17 cellular contexts compared by ENCODE assay signal in the genomic region with DNA sequence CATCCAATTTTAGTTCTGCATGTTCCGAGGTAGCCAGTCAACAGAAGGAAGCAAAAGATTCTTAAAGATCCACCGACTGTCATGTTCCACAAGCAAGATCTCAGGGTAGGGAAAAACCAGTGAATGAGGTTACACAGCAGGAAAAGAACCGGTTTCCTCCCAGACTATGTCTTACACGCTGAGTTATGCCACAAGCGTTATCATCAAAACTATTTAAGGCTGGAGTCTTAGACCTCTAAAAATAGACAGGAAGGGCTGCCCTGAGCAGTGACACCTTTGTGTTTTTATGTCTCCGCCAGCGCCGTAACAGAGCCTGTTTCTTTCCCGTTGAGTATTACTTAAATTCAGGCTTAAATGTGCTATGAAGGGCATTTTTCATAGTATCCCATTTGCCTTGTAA. TPM values are rescaled to one million over a fixed set of nuclear protein-coding genes. Genes with fewer than 3 reads are reported as not detected.
DNase-seq lines count a peak whose midpoint lies in the region; ATAC-seq, FAIRE-seq and TF ChIP-seq lines count a peak whose summit lies in the region.
"Had no signal": no experiment of that assay in that cellular context is flagged by ENCODE, and none has a peak within 500 bp of the region (broad histone marks: within the 10 kb centered on the region; RNA-seq: fewer than 3 reads in every experiment).

No MANE protein-coding gene starts in this region.

- peaks cover 21% of the 10 kb centered on the region for H3K27me3 Mint-ChIP-seq in activated CD8-positive, alpha-beta T cell treated with anti-CD3 and anti-CD28 coated beads, Interleukin-2, amount 10 ng/mL, durations not matched to agents 7 days and 5 days (ENCODE audit: low read depth)
- peaks cover 3% of the 10 kb centered on the region for H3K27me3 Mint-ChIP-seq in activated CD8-positive, alpha-beta T cell treated with anti-CD3 and anti-CD28 coated beads for 36 hours
- no peaks in the 10 kb centered on the region for H3K27me3 Mint-ChIP-seq in astrocyte (ENCODE audit: low read depth, unreplicated experiment)

- H3K9me3 Mint-ChIP-seq in activated CD8-positive, alpha-beta T cell treated with anti-CD3 and anti-CD28 coated beads, Interleukin-2, amount 10 ng/mL, durations not matched to agents 7 days and 5 days (ENCODE audit: insufficient read depth), result no peaks in the 10 kb centered on the region
- no peaks in the 10 kb centered on the region for H3K9me3 Mint-ChIP-seq in activated CD8-positive, alpha-beta T cell treated with anti-CD3 and anti-CD28 coated beads for 36 hours
- no peaks in the 10 kb centered on the region for H3K9me3 Mint-ChIP-seq in astrocyte (ENCODE audit: unreplicated experiment)
- H3K9me3 Mint-ChIP-seq: CD4-positive, alpha-beta memory T cell; neural crest cell had no signal

- no peaks in the 10 kb centered on the region for H3K9me3 ChIP-seq in astrocyte (ENCODE audit: insufficient read depth, low read depth, low read length)
- H3K9me3 ChIP-seq in keratinocyte (ENCODE audit: control insufficient read depth, low read depth, low read length), result no peaks in the 10 kb centered on the region
- H3K9me3 ChIP-seq in smooth muscle cell (replicated peaks; ENCODE audit: low read depth), result no peaks in the 10 kb centered on the region

- H3K27ac Mint-ChIP-seq in activated CD8-positive, alpha-beta T cell treated with anti-CD3 and anti-CD28 coated beads, Interleukin-2, amount 10 ng/mL, durations not matched to agents 7 days and 5 days, result no peak overlapping the region
- no peak overlapping the region for H3K27ac Mint-ChIP-seq in activated CD8-positive, alpha-beta T cell treated with anti-CD3 and anti-CD28 coated beads for 36 hours
- H3K27ac Mint-ChIP-seq in astrocyte (ENCODE audit: unreplicated experiment), result peak overlapping the region; percentile 2

- no peaks in the 10 kb centered on the region for H3K9me1 ChIP-seq in keratinocyte (ENCODE audit: control insufficient read depth, extremely low read depth, insufficient read depth, low read length)

- 14% methylated on average over 9 of the region's 9 CpGs for WGBS in smooth muscle cell (ENCODE audit: low lambda C conversion rate)

- H4K20me1 ChIP-seq in astrocyte (ENCODE audit: insufficient read depth, low read length) (no peaks in the 10 kb centered on the region), keratinocyte (ENCODE audit: control insufficient read depth, extremely low read depth, insufficient read depth, low read length) (no peaks in the 10 kb centered on the region), smooth muscle cell (ENCODE audit: low read depth) (no peaks in the 10 kb centered on the region)

- H3K36me3 Mint-ChIP-seq in activated CD8-positive, alpha-beta T cell treated with anti-CD3 and anti-CD28 coated beads, Interleukin-2, amount 10 ng/mL, durations not matched to agents 7 days and 5 days (ENCODE audit: low read depth), result no peaks in the 10 kb centered on the region
- no peaks in the 10 kb centered on the region for H3K36me3 Mint-ChIP-seq in activated CD8-positive, alpha-beta T cell treated with anti-CD3 and anti-CD28 coated beads for 36 hours (ENCODE audit: low read depth)
- peaks cover 2% of the 10 kb centered on the region for H3K36me3 Mint-ChIP-seq in astrocyte (ENCODE audit: low read depth, unreplicated experiment)
- H3K36me3 Mint-ChIP-seq: CD4-positive, alpha-beta memory T cell had no signal

- H3K27ac ChIP-seq in astrocyte (ENCODE audit: low read depth, low read length) (no peak overlapping the region), keratinocyte (ENCODE audit: control insufficient read depth, insufficient read depth, low read length) (peak overlapping the region; percentile 64), smooth muscle cell (ENCODE audit: low read depth) (peak overlapping the region; percentile 75)
- H3K27ac ChIP-seq: 22Rv1 had no signal

- H2AFZ ChIP-seq in astrocyte (ENCODE audit: low read depth, low read length) (no peak overlapping the region), keratinocyte (ENCODE audit: control insufficient read depth, low read length) (peak overlapping the region; percentile 42), smooth muscle cell (ENCODE audit: low read depth) (peak overlapping the region; percentile 42)

- CTCF ChIA-PET in activated CD8-positive, alpha-beta T cell treated with anti-CD3 and anti-CD28 coated beads, Interleukin-2, amount 10 ng/mL, durations not matched to agents 7 days and 5 days (lab: Charles Lee), result no interaction called here
- CTCF ChIA-PET in activated CD8-positive, alpha-beta T cell treated with anti-CD3 and anti-CD28 coated beads for 36 hours (lab: Charles Lee), result interaction anchor here (0.5 to 0.8 kb wide), 2 partner anchors 11 to 91 kb away, joined by 3 read pairs; no protein-coding TSS in a partner anchor

- H3K4me3 Mint-ChIP-seq in activated CD8-positive, alpha-beta T cell treated with anti-CD3 and anti-CD28 coated beads, Interleukin-2, amount 10 ng/mL, durations not matched to agents 7 days and 5 days, result no peak overlapping the region
- H3K4me3 Mint-ChIP-seq in activated CD8-positive, alpha-beta T cell treated with anti-CD3 and anti-CD28 coated beads for 36 hours, result no peak overlapping the region
- H3K4me3 Mint-ChIP-seq in astrocyte (ENCODE audit: unreplicated experiment), result no peak overlapping the region
- H3K4me3 Mint-ChIP-seq: neural crest cell had no signal

- peak overlapping the region; percentile 41 for H3K4me2 ChIP-seq in astrocyte (ENCODE audit: low read length)
- peak overlapping the region; percentile 52 for H3K4me2 ChIP-seq in keratinocyte (ENCODE audit: control insufficient read depth, extremely low read depth, insufficient read depth, low read depth, low read length)
- H3K4me2 ChIP-seq in smooth muscle cell, result peak overlapping the region; percentile 71

- no peaks in the 10 kb centered on the region for H3K27me3 ChIP-seq in astrocyte (ENCODE audit: insufficient read depth, low read length)
- no peaks in the 10 kb centered on the region for H3K27me3 ChIP-seq in keratinocyte (ENCODE audit: control insufficient read depth, extremely low read depth, insufficient read depth, low read length)
- no peaks in the 10 kb centered on the region for H3K27me3 ChIP-seq in smooth muscle cell (ENCODE audit: low read depth)

- intact Hi-C loops in activated CD8-positive, alpha-beta T cell treated with anti-CD3 and anti-CD28 coated beads for 36 hours (cut with micrococcal nuclease), result no loop called here

- peak; percentile 28 for ATAC-seq in activated CD8-positive, alpha-beta T cell treated with anti-CD3 and anti-CD28 coated beads, Interleukin-2, amount 10 ng/mL, durations not matched to agents 7 days and 5 days
- ATAC-seq in activated CD8-positive, alpha-beta T cell treated with anti-CD3 and anti-CD28 coated beads for 36 hours, result no peak

- POLR2A ChIA-PET in activated CD8-positive, alpha-beta T cell treated with anti-CD3 and anti-CD28 coated beads, Interleukin-2, amount 10 ng/mL, durations not matched to agents 7 days and 5 days (lab: Charles Lee), result no interaction called here
- POLR2A ChIA-PET in activated CD8-positive, alpha-beta T cell treated with anti-CD3 and anti-CD28 coated beads for 36 hours (lab: Charles Lee), result no interaction called here

- no peak for TF ChIP-seq CTCF in activated CD8-positive, alpha-beta T cell treated with anti-CD3 and anti-CD28 coated beads for 36 hours (IDR thresholded peaks at IDR 0.05)
- no peak for TF ChIP-seq CTCF in astrocyte (IDR thresholded peaks at IDR 0.05; ENCODE audit: insufficient read depth, low read depth, low read length)
- no peak for TF ChIP-seq CTCF in keratinocyte (optimal IDR thresholded peaks at IDR 0.05 in 1 of 3, IDR thresholded peaks at IDR 0.05 in 1 of 3, conservative IDR thresholded peaks at IDR 0.05 in 1 of 3; ENCODE audit: extremely low read depth in 1 of 3, insufficient read depth in 2 of 3, low read length in 3 of 3)
- TF ChIP-seq CTCF in smooth muscle cell (IDR thresholded peaks at IDR 0.05; ENCODE audit: borderline replicate concordance, insufficient read depth, poor library complexity, severe bottlenecking), result no peak

- H3K9ac ChIP-seq in astrocyte (ENCODE audit: low read length) (no peak overlapping the region), keratinocyte (ENCODE audit: control insufficient read depth, extremely low read depth, insufficient read depth, low read length) (peak overlapping the region; percentile 26), smooth muscle cell (ENCODE audit: low read depth) (peak overlapping the region; percentile 26)

- H3K4me3 ChIP-seq in astrocyte (ENCODE audit: insufficient read depth, low read depth, low read length), result no peak overlapping the region
- peak overlapping the region in 1 of 3 experiments; percentile 26 for H3K4me3 ChIP-seq in keratinocyte (ENCODE audit: control insufficient read depth in 2 of 3, extremely low read depth in 1 of 3, insufficient read depth in 2 of 3, low read depth in 1 of 3, low read length in 3 of 3)
- no peak overlapping the region for H3K4me3 ChIP-seq in smooth muscle cell

- H3K4me1 ChIP-seq in astrocyte (ENCODE audit: insufficient read depth, low read length), result peaks cover 21% of the 10 kb centered on the region
- H3K4me1 ChIP-seq in keratinocyte (ENCODE audit: control insufficient read depth, extremely low read depth, insufficient read depth, low read length), result peaks cover 47% of the 10 kb centered on the region
- H3K4me1 ChIP-seq in smooth muscle cell (ENCODE audit: low read depth), result peaks cover 26% of the 10 kb centered on the region

- FAIRE-seq in astrocyte (lab: Jason Lieb, UNC) (no peak), keratinocyte (lab: Jason Lieb, UNC) (peak; percentile 84)
- FAIRE-seq: small intestine had no signal

- no peaks in the 10 kb centered on the region for H3K36me3 ChIP-seq in astrocyte (ENCODE audit: insufficient read depth, low read length)
- peaks cover 0 to 9% of the 10 kb centered on the region in 2 experiments for H3K36me3 ChIP-seq in keratinocyte (ENCODE audit: control insufficient read depth in 2 of 2, extremely low read depth in 1 of 2, insufficient read depth in 2 of 2, low read length in 2 of 2)
- H3K36me3 ChIP-seq in smooth muscle cell (ENCODE audit: low read depth), result no peaks in the 10 kb centered on the region

- peaks cover 21% of the 10 kb centered on the region for H3K4me1 Mint-ChIP-seq in activated CD8-positive, alpha-beta T cell treated with anti-CD3 and anti-CD28 coated beads, Interleukin-2, amount 10 ng/mL, durations not matched to agents 7 days and 5 days (ENCODE audit: low read depth)
- H3K4me1 Mint-ChIP-seq in activated CD8-positive, alpha-beta T cell treated with anti-CD3 and anti-CD28 coated beads for 36 hours (ENCODE audit: low read depth), result peaks cover 24% of the 10 kb centered on the region
- peaks cover 23% of the 10 kb centered on the region for H3K4me1 Mint-ChIP-seq in astrocyte (ENCODE audit: low read depth, unreplicated experiment)

- dilution Hi-C loops in keratinocyte (cut with MboI; ENCODE audit: extremely low pct_ligation_motif_present, low sequenced_read_pairs), result no loop called here

- H3K79me2 ChIP-seq in astrocyte (ENCODE audit: insufficient read depth, low read length) (no peaks in the 10 kb centered on the region), keratinocyte (ENCODE audit: control insufficient read depth, insufficient read depth, low read length) (no peaks in the 10 kb centered on the region), smooth muscle cell (ENCODE audit: low read depth) (no peaks in the 10 kb centered on the region)

- DNase-seq in activated CD8-positive, alpha-beta T cell treated with anti-CD3 and anti-CD28 coated beads, Interleukin-2, amount 10 ng/mL, durations not matched to agents 7 days and 5 days, result peak; percentile 26
- no peak for DNase-seq in activated CD8-positive, alpha-beta T cell treated with anti-CD3 and anti-CD28 coated beads for 36 hours
- DNase-seq in astrocyte (ENCODE audit: low read depth) (peak; percentile 31), keratinocyte (ENCODE audit: low read depth, low spot score) (no peak), smooth muscle cell (lab: John Stamatoyannopoulos, UW; ENCODE audit: unreplicated experiment) (no peak), NCI-H1694 (lab: John Stamatoyannopoulos, UW) (no peak)
- no peak for DNase-seq in stimulated activated CD4-positive, alpha-beta T cell treated with anti-CD3 and anti-CD28 coated beads, Interleukin-12 subunit alpha, Interleukin-12 subunit beta, amount 100 ng/mL, for 4 hours
- DNase-seq in activated CD4-positive, CD25-positive, alpha-beta regulatory T cell treated with anti-CD3 and anti-CD28 coated beads, Interleukin-2, amount 50 U/mL, for 72 hours, result no peak
- DNase-seq: activated T-cell treated with anti-CD3 and anti-CD28 coated beads, Interleukin-2, amount 50 U/mL, for 48 hours; CD4-positive, alpha-beta memory T cell; NCI-H1105 treated with DMSO at 0.1 percent for 48 hours; NCI-H226; NK-92 treated with Interleukin-12 subunit alpha and Interleukin-12 subunit beta, amount 100 ng/mL, for 24 hours; SIG-M5; small intestine had no signal

- H3F3A ChIP-seq in smooth muscle cell (ENCODE audit: low read depth), result peaks cover 18% of the 10 kb centered on the region

RNA-seq across cellular contexts. Expression of a gene that starts 48.3 kb away (rescaled TPM):
- total RNA-seq in activated CD8-positive, alpha-beta T cell treated with anti-CD3 and anti-CD28 coated beads, Interleukin-2, amount 10 ng/mL, durations not matched to agents 7 days and 5 days, result under 1 TPM; 0.29 to 0.74 TPM
- 1 to 10 TPM; 1.1 to 1.7 TPM for total RNA-seq in activated CD8-positive, alpha-beta T cell treated with anti-CD3 and anti-CD28 coated beads for 36 hours
- total RNA-seq in astrocyte (10.3 and 12.1 TPM in 2 replicates), smooth muscle cell (3.7 and 4.9 TPM in 2 replicates)
- polyA plus RNA-seq in keratinocyte (7.3 to 13.0 TPM (median 10.2 TPM) in 3 replicates), smooth muscle cell (8.2 and 26.3 TPM in 2 replicates)
- 14.9 TPM for polyA plus RNA-seq in keratinocyte (2011; ENCODE audit: low read depth)
- polyA plus RNA-seq in keratinocyte (2011; cell fraction: cytosol; rRNA removed), result 6.2 and 10.5 TPM in 2 replicates
- 11.8 and 14.4 TPM in 2 replicates for polyA plus RNA-seq in keratinocyte (2011; cell fraction: nucleus; rRNA removed)
- polyA plus RNA-seq in keratinocyte (2012; ENCODE audit: low replicate concordance), result 12.9 and 25.7 TPM in 2 replicates
- 4.8 to 20.4 TPM (median 6.0 TPM) in 3 replicates for polyA minus RNA-seq in keratinocyte
- polyA minus RNA-seq in keratinocyte (2011; cell fraction: cytosol; rRNA and poly(A)+ RNA removed), result 16.3 TPM
- 7.8 and 14.4 TPM in 2 replicates for polyA minus RNA-seq in keratinocyte (2011; cell fraction: nucleus; rRNA and poly(A)+ RNA removed)

Comparison
In these comparisons a context has a peak if more than half of its experiments do, and no peak if none do; other contexts are left out.
1. DNase-seq: peak in activated CD8-positive, alpha-beta T cell treated with anti-CD3 and anti-CD28 coated beads, Interleukin-2, amount 10 ng/mL, durations not matched to agents 7 days and 5 days (single experiment) and astrocyte (single experiment); none in activated CD8-positive, alpha-beta T cell treated with anti-CD3 and anti-CD28 coated beads for 36 hours (single experiment), keratinocyte (single experiment), smooth muscle cell (single experiment), NCI-H1694 (single experiment), stimulated activated CD4-positive, alpha-beta T cell treated with anti-CD3 and anti-CD28 coated beads, Interleukin-12 subunit alpha, Interleukin-12 subunit beta, amount 100 ng/mL, for 4 hours (single experiment) and activated CD4-positive, CD25-positive, alpha-beta regulatory T cell treated with anti-CD3 and anti-CD28 coated beads, Interleukin-2, amount 50 U/mL, for 72 hours (single experiment).
2. Peak in every context shown above with its lines, with median percentiles within 50 percentile points of each other: H3K4me2 ChIP-seq.